In the genomic region with DNA sequence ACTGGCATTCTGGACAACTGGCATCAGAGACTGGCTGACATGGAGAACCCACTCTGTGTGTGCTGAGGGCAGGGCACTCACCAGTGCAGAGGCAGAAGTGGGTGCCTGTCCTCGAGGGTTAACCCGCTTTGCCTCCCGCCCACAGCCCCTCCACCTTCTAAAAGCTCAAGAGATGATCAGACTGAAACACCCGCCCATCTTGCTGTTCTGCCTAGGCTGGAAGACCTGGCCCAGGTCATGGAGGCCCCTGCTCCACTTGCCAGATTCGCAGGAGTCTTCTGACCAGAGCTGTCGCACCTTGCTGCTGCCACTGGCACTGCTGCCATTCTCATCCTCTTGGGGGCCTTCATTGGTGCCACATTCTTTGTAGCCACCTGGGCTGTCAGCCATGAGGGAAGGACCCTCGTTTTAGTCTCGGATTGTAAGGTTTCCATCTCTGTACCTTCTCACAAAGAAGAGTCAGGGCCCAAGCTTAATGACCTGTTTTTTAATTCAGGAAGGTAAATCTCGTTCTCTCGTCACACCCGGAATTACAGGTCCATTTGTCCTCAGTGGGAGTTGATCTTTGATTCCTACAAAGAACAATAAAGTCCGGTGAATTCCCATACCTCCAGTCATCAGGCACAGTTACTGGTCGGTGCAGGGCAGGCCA, we compare ENCODE assay signal across 1 cellular context.
TF ChIP-seq lines count a peak whose summit lies in the region.

No MANE protein-coding gene starts in this region.

TF ChIP-seq in liver, 16 proteins besides CTCF, POLR2A, EP300 and RAD21 (continued from another document):
- TF ChIP-seq HNF4A (conservative IDR thresholded peaks at IDR 0.05) (no peak), RXRA (IDR thresholded peaks at IDR 0.05) (no peak), YY1 (IDR thresholded peaks at IDR 0.05) (no peak), JUND (IDR thresholded peaks at IDR 0.05) (no peak), TAF1 (conservative IDR thresholded peaks at IDR 0.05) (no peak), FOXA2 (IDR thresholded peaks at IDR 0.05) (no peak), GABPA (IDR thresholded peaks at IDR 0.05 in 1 of 2, conservative IDR thresholded peaks at IDR 0.05 in 1 of 2) (no peak), HNF4G (IDR thresholded peaks at IDR 0.05) (no peak), EGR1 (IDR thresholded peaks at IDR 0.05; ENCODE audit: low read depth in 2 of 2) (no peak), FOXA1 (IDR thresholded peaks at IDR 0.05) (no peak), NR2F2 (IDR thresholded peaks at IDR 0.05) (no peak)
- TF ChIP-seq, protein P1, sequence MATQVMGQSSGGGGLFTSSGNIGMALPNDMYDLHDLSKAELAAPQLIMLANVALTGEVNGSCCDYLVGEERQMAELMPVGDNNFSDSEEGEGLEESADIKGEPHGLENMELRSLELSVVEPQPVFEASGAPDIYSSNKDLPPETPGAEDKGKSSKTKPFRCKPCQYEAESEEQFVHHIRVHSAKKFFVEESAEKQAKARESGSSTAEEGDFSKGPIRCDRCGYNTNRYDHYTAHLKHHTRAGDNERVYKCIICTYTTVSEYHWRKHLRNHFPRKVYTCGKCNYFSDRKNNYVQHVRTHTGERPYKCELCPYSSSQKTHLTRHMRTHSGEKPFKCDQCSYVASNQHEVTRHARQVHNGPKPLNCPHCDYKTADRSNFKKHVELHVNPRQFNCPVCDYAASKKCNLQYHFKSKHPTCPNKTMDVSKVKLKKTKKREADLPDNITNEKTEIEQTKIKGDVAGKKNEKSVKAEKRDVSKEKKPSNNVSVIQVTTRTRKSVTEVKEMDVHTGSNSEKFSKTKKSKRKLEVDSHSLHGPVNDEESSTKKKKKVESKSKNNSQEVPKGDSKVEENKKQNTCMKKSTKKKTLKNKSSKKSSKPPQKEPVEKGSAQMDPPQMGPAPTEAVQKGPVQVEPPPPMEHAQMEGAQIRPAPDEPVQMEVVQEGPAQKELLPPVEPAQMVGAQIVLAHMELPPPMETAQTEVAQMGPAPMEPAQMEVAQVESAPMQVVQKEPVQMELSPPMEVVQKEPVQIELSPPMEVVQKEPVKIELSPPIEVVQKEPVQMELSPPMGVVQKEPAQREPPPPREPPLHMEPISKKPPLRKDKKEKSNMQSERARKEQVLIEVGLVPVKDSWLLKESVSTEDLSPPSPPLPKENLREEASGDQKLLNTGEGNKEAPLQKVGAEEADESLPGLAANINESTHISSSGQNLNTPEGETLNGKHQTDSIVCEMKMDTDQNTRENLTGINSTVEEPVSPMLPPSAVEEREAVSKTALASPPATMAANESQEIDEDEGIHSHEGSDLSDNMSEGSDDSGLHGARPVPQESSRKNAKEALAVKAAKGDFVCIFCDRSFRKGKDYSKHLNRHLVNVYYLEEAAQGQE (IDR thresholded peaks at IDR 0.05), result no peak
- TF ChIP-seq, protein P2, sequence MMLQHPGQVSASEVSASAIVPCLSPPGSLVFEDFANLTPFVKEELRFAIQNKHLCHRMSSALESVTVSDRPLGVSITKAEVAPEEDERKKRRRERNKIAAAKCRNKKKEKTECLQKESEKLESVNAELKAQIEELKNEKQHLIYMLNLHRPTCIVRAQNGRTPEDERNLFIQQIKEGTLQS (IDR thresholded peaks at IDR 0.05), result no peak
TF ChIP-seq in liver: peak in this region for 0.
